ENCODE assay signal across 23 cellular contexts in the genomic region with DNA sequence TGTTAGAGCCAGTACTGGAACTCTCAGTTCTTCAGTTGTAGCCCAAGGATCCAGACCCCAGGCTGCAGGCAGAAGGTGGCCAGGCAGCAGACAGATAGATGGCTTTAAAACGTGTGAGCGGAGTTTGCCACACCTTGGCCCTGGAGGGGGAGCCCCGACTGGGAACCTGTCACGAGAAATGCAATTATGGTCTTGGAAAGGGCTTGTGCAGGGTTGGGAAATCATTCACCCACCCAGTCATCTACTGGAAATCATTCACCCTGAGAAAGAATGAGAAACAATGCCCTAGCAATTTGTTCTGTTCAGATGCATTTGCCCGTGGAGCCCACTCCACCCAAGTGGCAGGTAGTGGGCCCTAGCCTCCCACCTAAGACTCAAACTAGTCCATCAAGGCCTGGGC.
"Had no signal": no experiment of that assay in that cellular context is flagged by ENCODE, and none has a peak within 500 bp of the region (broad histone marks: within the 10 kb centered on the region; RNA-seq: fewer than 3 reads in every experiment).

No MANE protein-coding gene starts in this region.

- ATAC-seq: effector memory CD8-positive, alpha-beta T cell; gastrocnemius medialis; left colon; left lung; lower lobe of right lung; mucosa of descending colon had no signal

- H3K4me3 ChIP-seq: colonic mucosa, esophagus muscularis mucosa, gastrocnemius medialis, hepatocyte, left lung, lower lobe of right lung, mucosa of descending colon had no signal

- DNase-seq: cerebellar nuclear complex; colonic mucosa; cortex of kidney; effector CD8-positive, alpha-beta T cell; effector memory CD8-positive, alpha-beta T cell; endodermal cell; foreskin fibroblast; foreskin melanocyte; gastrocnemius medialis; glutamatergic neuron; head of caudate nucleus; hypothalamus; immature natural killer cell; islet precursor cell; kidney; left colon; left lung; lower lobe of right lung; mesenchymal stem cell; mucosa of descending colon; naive B cell had no signal
